2 cellular contexts compared by ENCODE assay signal in the genomic region with DNA sequence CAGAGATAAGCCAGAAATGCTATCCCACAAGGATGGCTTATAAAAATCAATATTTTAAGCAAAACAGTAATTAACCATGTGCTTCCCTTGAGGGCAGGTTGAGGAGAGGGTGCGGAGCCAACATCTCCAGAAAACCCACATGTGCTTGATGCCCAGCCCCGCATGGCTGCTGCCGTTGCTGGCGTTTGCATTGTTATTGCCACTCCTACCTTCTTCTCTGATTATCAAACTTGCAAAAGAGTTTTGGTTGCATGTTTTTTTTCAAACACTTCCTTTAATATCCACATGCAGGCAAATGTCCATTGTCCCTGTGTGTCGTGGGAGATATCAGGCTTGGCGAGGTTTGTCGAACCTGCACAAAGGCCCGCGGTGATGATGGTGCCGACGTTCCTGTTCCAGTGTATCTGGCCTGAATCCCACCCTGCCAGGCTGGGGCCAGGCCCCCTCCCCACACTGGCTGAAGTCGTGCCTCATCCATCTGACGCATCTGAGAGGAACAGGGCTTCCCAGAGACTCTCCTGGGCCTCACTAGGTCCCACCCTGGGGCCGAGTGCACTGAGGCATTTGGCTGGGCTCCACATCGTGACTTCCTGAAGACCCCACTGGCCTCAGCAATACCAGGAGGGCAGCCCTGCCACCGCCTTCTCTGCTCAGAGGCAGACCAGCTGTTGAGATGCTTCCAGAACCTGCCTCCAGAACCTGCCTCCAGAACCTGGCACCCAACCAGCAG.
TF ChIP-seq lines count a peak whose summit lies in the region.

No MANE protein-coding gene starts in this region.

TF ChIP-seq in HepG2, 621 proteins besides CTCF, POLR2A, EP300 and RAD21:
- peak; percentile 61 for TF ChIP-seq MNT (IDR thresholded peaks at IDR 0.05)
- TF ChIP-seq ZNF230 (CRISPR knock-in tag; IDR thresholded peaks at IDR 0.05), result no peak
- no peak for TF ChIP-seq HMG20B (CRISPR knock-in tag; conservative IDR thresholded peaks at IDR 0.05)

TF ChIP-seq in HEK293T, 16 proteins besides CTCF, POLR2A, EP300 and RAD21:
- no peak for TF ChIP-seq LEF1 (IDR thresholded peaks at IDR 0.05; ENCODE audit: borderline replicate concordance)
- no peak for TF ChIP-seq CTBP1 (IDR thresholded peaks at IDR 0.05; ENCODE audit: borderline replicate concordance)
- TF ChIP-seq BHLHE40 (IDR thresholded peaks at IDR 0.05; ENCODE audit: borderline replicate concordance), result no peak
- TF ChIP-seq NFRKB (IDR thresholded peaks at IDR 0.05), result no peak
- no peak for TF ChIP-seq PKNOX1 (IDR thresholded peaks at IDR 0.05)
- TF ChIP-seq ARNT (IDR thresholded peaks at IDR 0.05), result no peak
- TF ChIP-seq L3MBTL2 (conservative IDR thresholded peaks at IDR 0.05), result 0 out of 2 replicates have a peak, but pooled peaks have one; percentile 12
